21 cellular contexts compared by ENCODE assay signal in genomic region chr1:107883562-107883961, GRCh38.
DNase-seq lines count a peak whose midpoint lies in the region; ATAC-seq and TF ChIP-seq lines count a peak whose summit lies in the region.
"Had no signal": no experiment of that assay in that cellular context is flagged by ENCODE, and none has a peak within 500 bp of the region (broad histone marks: within the 10 kb centered on the region; RNA-seq: fewer than 3 reads in every experiment).

No MANE protein-coding gene starts in this region.

- no peak for DNase-seq in CD4-positive, CD25-positive, alpha-beta regulatory T cell
- DNase-seq in HL-60 (ENCODE audit: low read depth in 1 of 2, low spot score in 1 of 2) (peak in 1 of 2 experiments; percentile 71), NOMO-1 treated with dmso at 0.1 percent for 144 hours (lab: John Stamatoyannopoulos, UW; ENCODE audit: unreplicated experiment) (peak; percentile 44), fibroblast of pulmonary artery (ENCODE audit: low read depth) (peak; percentile 21), LoVo (ENCODE audit: low spot score) (no peak)
- DNase-seq in activated naive CD4-positive, alpha-beta T cell (lab: John Stamatoyannopoulos, UW): no peak
- no peak for DNase-seq in activated naive CD4-positive, alpha-beta T cell treated with anti-CD3 and anti-CD28 coated beads, Interleukin-2, amount 10 ng/mL, durations not matched to agents 7 days and 5 days
- DNase-seq in activated T-cell treated with anti-CD3 and anti-CD28 coated beads, Interleukin-2, amount 50 U/mL, for 48 hours: no peak
- DNase-seq: activated T-cell treated with anti-CD3 and anti-CD28 coated beads, Interleukin-2, amount 50 U/mL, for 72 hours; CD4-positive, alpha-beta T cell; effector memory CD8-positive, alpha-beta T cell; H7; left cardiac atrium; NCI-H82; Peyer's patch; posterior cingulate gyrus; sigmoid colon had no signal

- CTCF ChIA-PET in activated naive CD4-positive, alpha-beta T cell treated with anti-CD3 and anti-CD28 coated beads, Interleukin-2, amount 10 ng/mL, durations not matched to agents 7 days and 5 days (lab: Charles Lee): no interaction called here

- no peak overlapping the region for H3K4me3 Mint-ChIP-seq in CD4-positive, CD25-positive, alpha-beta regulatory T cell
- H3K4me3 Mint-ChIP-seq in activated naive CD4-positive, alpha-beta T cell treated with anti-CD3 and anti-CD28 coated beads, Interleukin-2, amount 10 ng/mL, durations not matched to agents 7 days and 5 days: no peak overlapping the region
- H3K4me3 Mint-ChIP-seq: activated naive CD8-positive, alpha-beta T cell; activated T-cell treated with anti-CD3 and anti-CD28 coated beads, Interleukin-2, amount 50 U/mL, for 72 hours; CD4-positive, alpha-beta T cell; effector memory CD8-positive, alpha-beta T cell; natural killer cell treated with Interleukin-12 subunit alpha and Interleukin-12 subunit beta and Interleukin-15 and Interleukin-18, amount 100 ng/mL, for 72 hours; stimulated activated effector memory CD8-positive, alpha-beta T cell treated with anti-CD3 and anti-CD28 coated beads, Interleukin-12 subunit alpha, Interleukin-12 subunit beta, amount 100 ng/mL, for 72 hours had no signal

- H3K4me1 Mint-ChIP-seq in CD4-positive, CD25-positive, alpha-beta regulatory T cell: peaks cover 38 to 78% (median 45%) of the 10 kb centered on the region in 4 donors
- H3K4me1 Mint-ChIP-seq in activated naive CD4-positive, alpha-beta T cell treated with anti-CD3 and anti-CD28 coated beads, Interleukin-2, amount 10 ng/mL, durations not matched to agents 7 days and 5 days: no peaks in the 10 kb centered on the region

- H3K27me3 Mint-ChIP-seq in CD4-positive, CD25-positive, alpha-beta regulatory T cell: no peaks in the 10 kb centered on the region
- no peaks in the 10 kb centered on the region for H3K27me3 Mint-ChIP-seq in activated naive CD4-positive, alpha-beta T cell treated with anti-CD3 and anti-CD28 coated beads, Interleukin-2, amount 10 ng/mL, durations not matched to agents 7 days and 5 days
- H3K27me3 Mint-ChIP-seq: activated naive CD8-positive, alpha-beta T cell; CD4-positive, alpha-beta T cell; effector memory CD8-positive, alpha-beta T cell; natural killer cell treated with Interleukin-12 subunit alpha and Interleukin-12 subunit beta and Interleukin-15 and Interleukin-18, amount 100 ng/mL, for 72 hours had no signal

- H3K27ac ChIP-seq in CD4-positive, CD25-positive, alpha-beta regulatory T cell (ENCODE audit: insufficient read depth, low read length, poor library complexity, severe bottlenecking): peak overlapping the region; percentile 20
- peak overlapping the region; percentile 33; the same call in 1 of the 2 replicates for H3K27ac ChIP-seq in HL-60 (replicated peaks)
- H3K27ac ChIP-seq: esophagus muscularis mucosa, Peyer's patch, sigmoid colon had no signal

- no peak overlapping the region for H3K27ac Mint-ChIP-seq in CD4-positive, CD25-positive, alpha-beta regulatory T cell
- no peak overlapping the region for H3K27ac Mint-ChIP-seq in activated naive CD4-positive, alpha-beta T cell treated with anti-CD3 and anti-CD28 coated beads, Interleukin-2, amount 10 ng/mL, durations not matched to agents 7 days and 5 days
- H3K27ac Mint-ChIP-seq: activated naive CD8-positive, alpha-beta T cell; activated T-cell treated with anti-CD3 and anti-CD28 coated beads, Interleukin-2, amount 50 U/mL, for 72 hours; CD4-positive, alpha-beta T cell; effector memory CD8-positive, alpha-beta T cell; natural killer cell treated with Interleukin-12 subunit alpha and Interleukin-12 subunit beta and Interleukin-15 and Interleukin-18, amount 100 ng/mL, for 72 hours; stimulated activated effector memory CD8-positive, alpha-beta T cell treated with anti-CD3 and anti-CD28 coated beads, Interleukin-12 subunit alpha, Interleukin-12 subunit beta, amount 100 ng/mL, for 72 hours had no signal

- no peaks in the 10 kb centered on the region for H3K9me3 Mint-ChIP-seq in CD4-positive, CD25-positive, alpha-beta regulatory T cell
- H3K9me3 Mint-ChIP-seq in activated naive CD4-positive, alpha-beta T cell treated with anti-CD3 and anti-CD28 coated beads, Interleukin-2, amount 10 ng/mL, durations not matched to agents 7 days and 5 days: no peaks in the 10 kb centered on the region
- H3K9me3 Mint-ChIP-seq: CD4-positive, alpha-beta T cell; effector memory CD8-positive, alpha-beta T cell; stimulated activated effector memory CD8-positive, alpha-beta T cell treated with anti-CD3 and anti-CD28 coated beads, Interleukin-12 subunit alpha, Interleukin-12 subunit beta, amount 100 ng/mL, for 72 hours had no signal

- H3K4me3 ChIP-seq in CD4-positive, CD25-positive, alpha-beta regulatory T cell (ENCODE audit: low read depth, low read length): peak overlapping the region; percentile 52
- no peak overlapping the region for H3K4me3 ChIP-seq in HL-60 (replicated peaks; ENCODE audit: insufficient read depth, low read length)
- no peak overlapping the region for H3K4me3 ChIP-seq in fibroblast of pulmonary artery (replicated peaks; ENCODE audit: low read depth, low read length)
- H3K4me3 ChIP-seq: esophagus muscularis mucosa, Peyer's patch, sigmoid colon had no signal

- ATAC-seq in CD4-positive, CD25-positive, alpha-beta regulatory T cell (ENCODE audit: low read depth in 2 of 2): no peak
- ATAC-seq: activated T-cell treated with anti-CD3 and anti-CD28 coated beads, Interleukin-2, amount 50 U/mL, for 72 hours; effector memory CD8-positive, alpha-beta T cell; left cardiac atrium; natural killer cell treated with Interleukin-12 subunit alpha and Interleukin-12 subunit beta and Interleukin-15 and Interleukin-18, amount 100 ng/mL, for 72 hours; stimulated activated effector memory CD8-positive, alpha-beta T cell treated with anti-CD3 and anti-CD28 coated beads, Interleukin-12 subunit alpha, Interleukin-12 subunit beta, amount 100 ng/mL, for 72 hours had no signal

- H3K9me3 ChIP-seq in CD4-positive, CD25-positive, alpha-beta regulatory T cell (ENCODE audit: control insufficient read depth in 2 of 2, low read length in 2 of 2): no peaks in the 10 kb centered on the region
- H3K9me3 ChIP-seq: esophagus muscularis mucosa, Peyer's patch, sigmoid colon had no signal

- peaks cover 2% of the 10 kb centered on the region for H3K36me3 ChIP-seq in CD4-positive, CD25-positive, alpha-beta regulatory T cell (ENCODE audit: control insufficient read depth, insufficient read depth, low read length)
- H3K36me3 ChIP-seq: esophagus muscularis mucosa, Peyer's patch, sigmoid colon had no signal

- no peak for TF ChIP-seq CTCF in HL-60 (IDR thresholded peaks at IDR 0.05; ENCODE audit: insufficient read depth, low read length)
- TF ChIP-seq CTCF in fibroblast of pulmonary artery (IDR thresholded peaks at IDR 0.05; ENCODE audit: low read length, missing control alignments): no peak

- H3K4me1 ChIP-seq in CD4-positive, CD25-positive, alpha-beta regulatory T cell (ENCODE audit: control insufficient read depth, insufficient read depth, low read length, poor library complexity, severe bottlenecking): peaks cover 12% of the 10 kb centered on the region
- H3K4me1 ChIP-seq: esophagus muscularis mucosa, Peyer's patch, sigmoid colon had no signal

- H3K36me3 Mint-ChIP-seq in CD4-positive, CD25-positive, alpha-beta regulatory T cell: peaks cover 4% of the 10 kb centered on the region
- no peaks in the 10 kb centered on the region for H3K36me3 Mint-ChIP-seq in activated naive CD4-positive, alpha-beta T cell treated with anti-CD3 and anti-CD28 coated beads, Interleukin-2, amount 10 ng/mL, durations not matched to agents 7 days and 5 days
- H3K36me3 Mint-ChIP-seq: natural killer cell treated with Interleukin-12 subunit alpha and Interleukin-12 subunit beta and Interleukin-15 and Interleukin-18, amount 100 ng/mL, for 72 hours; stimulated activated effector memory CD8-positive, alpha-beta T cell treated with anti-CD3 and anti-CD28 coated beads, Interleukin-12 subunit alpha, Interleukin-12 subunit beta, amount 100 ng/mL, for 72 hours had no signal

- H3K27me3 ChIP-seq in CD4-positive, CD25-positive, alpha-beta regulatory T cell (ENCODE audit: control insufficient read depth, insufficient read depth, low read length): no peaks in the 10 kb centered on the region
- no peaks in the 10 kb centered on the region for H3K27me3 ChIP-seq in HL-60 (ENCODE audit: insufficient read depth, poor library complexity, severe bottlenecking)
- H3K27me3 ChIP-seq: esophagus muscularis mucosa, Peyer's patch, sigmoid colon had no signal

Comparison
In these comparisons a context has a peak if more than half of its experiments do, and no peak if none do; other contexts are left out.
1. DNase-seq: peak in NOMO-1 treated with dmso at 0.1 percent for 144 hours (single experiment) and fibroblast of pulmonary artery (single experiment); none in CD4-positive, CD25-positive, alpha-beta regulatory T cell (0 of 3), activated naive CD4-positive, alpha-beta T cell (0 of 4), activated naive CD4-positive, alpha-beta T cell treated with anti-CD3 and anti-CD28 coated beads, Interleukin-2, amount 10 ng/mL, durations not matched to agents 7 days and 5 days (single experiment), LoVo (single experiment) and activated T-cell treated with anti-CD3 and anti-CD28 coated beads, Interleukin-2, amount 50 U/mL, for 48 hours (0 of 2).